ENCODE assay signal across 1 cellular context in the genomic region with DNA sequence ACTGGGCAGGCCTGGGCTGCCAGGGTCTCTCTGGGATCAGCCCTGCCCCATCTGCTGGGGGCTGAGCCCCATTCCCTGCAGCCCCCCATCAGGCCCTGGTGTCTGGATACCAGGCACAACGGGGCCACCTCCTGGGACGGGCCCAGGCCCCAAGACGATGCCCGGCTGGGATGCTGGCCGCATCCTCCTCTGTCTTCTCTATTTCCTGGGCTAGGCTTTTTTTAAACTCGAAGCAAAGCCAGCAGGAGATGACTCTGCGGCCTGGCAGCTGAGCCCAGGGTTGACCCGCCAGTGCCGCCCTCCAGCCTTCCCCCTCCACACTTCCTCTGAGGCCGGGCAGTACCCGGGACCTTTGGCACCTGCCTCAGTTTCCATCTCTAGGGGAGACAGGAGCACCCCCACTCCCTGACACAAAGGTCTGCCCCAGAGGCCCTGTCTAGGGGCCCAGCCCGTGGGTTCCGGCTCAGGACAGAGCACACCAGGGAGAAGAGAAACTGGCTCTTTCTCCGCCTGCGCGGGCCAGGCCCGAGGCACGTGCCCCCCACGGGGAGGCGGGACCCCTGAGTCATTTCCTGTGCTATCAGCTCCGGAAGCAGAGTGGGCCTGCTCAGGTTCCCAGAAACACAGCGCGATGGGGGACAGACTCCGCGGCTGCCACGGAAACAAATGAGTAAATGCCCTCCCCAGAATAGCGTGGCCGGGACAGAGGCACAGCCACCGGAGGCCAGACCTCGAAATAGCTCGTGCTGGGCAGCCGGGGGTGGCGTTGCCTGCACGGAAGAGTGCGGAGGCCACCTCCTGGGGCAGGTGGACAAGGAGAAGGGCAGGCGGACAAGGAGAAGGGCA.
TF ChIP-seq lines count a peak whose summit lies in the region.

No MANE protein-coding gene starts in this region.

TF ChIP-seq in H1, 55 proteins besides CTCF, POLR2A, EP300 and RAD21 (continued from another document):
- TF ChIP-seq CHD2 (IDR thresholded peaks at IDR 0.05; ENCODE audit: low read length) = no peak
- TF ChIP-seq KDM4A (IDR thresholded peaks at IDR 0.05; ENCODE audit: low read depth, low read length, severe bottlenecking) = no peak
- TF ChIP-seq CREB1 (IDR thresholded peaks at IDR 0.05) = no peak
- TF ChIP-seq TCF12 (IDR thresholded peaks at IDR 0.05; ENCODE audit: low read depth, low read length) = no peak
- TF ChIP-seq JUN (IDR thresholded peaks at IDR 0.05; ENCODE audit: low read depth, low read length) = no peak
- no peak for TF ChIP-seq JUND (IDR thresholded peaks at IDR 0.05; ENCODE audit: low read length)
- TF ChIP-seq BRCA1 (IDR thresholded peaks at IDR 0.05; ENCODE audit: low read depth, low read length) = no peak
- no peak for TF ChIP-seq RBBP5 (IDR thresholded peaks at IDR 0.05; ENCODE audit: borderline replicate concordance, low read depth, low read length)
- no peak for TF ChIP-seq EGR1 (IDR thresholded peaks at IDR 0.05; ENCODE audit: borderline replicate concordance, low read depth, low read length)
